ENCODE assay signal across 22 cellular contexts in the genomic region with DNA sequence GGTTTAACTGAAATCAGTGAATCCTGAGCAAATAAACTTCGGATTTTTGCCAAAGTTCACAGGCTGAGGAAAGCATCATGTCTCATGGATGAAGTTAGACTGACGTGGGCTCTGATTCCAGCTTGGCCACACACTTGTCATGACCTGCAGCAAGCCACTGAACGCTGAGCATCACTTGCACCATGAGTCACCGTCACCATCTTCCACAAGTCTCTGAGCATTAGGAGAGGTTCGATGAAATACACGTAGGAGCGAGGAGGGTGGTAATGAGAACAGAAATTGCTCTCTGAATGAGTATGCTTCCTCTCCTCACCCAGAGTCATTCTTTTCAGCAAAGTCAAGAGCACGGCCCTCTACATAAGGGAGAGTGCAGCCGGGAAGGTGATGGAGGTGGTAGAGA. TPM values are rescaled to one million over a fixed set of nuclear protein-coding genes. Genes with fewer than 3 reads are reported as not detected.
A peak's percentile ranks its signal among the peaks of the same experiment; 100 is the strongest.
DNase-seq lines count a peak whose midpoint lies in the region; ATAC-seq and TF ChIP-seq lines count a peak whose summit lies in the region.
"Had no signal": no experiment of that assay in that cellular context is flagged by ENCODE, and none has a peak within 500 bp of the region (broad histone marks: within the 10 kb centered on the region; RNA-seq: fewer than 3 reads in every experiment).

No MANE protein-coding gene starts in this region.

- ATAC-seq in RWPE2 (ENCODE audit: low read depth): peak; percentile 89

- no peak overlapping the region for H3K4me3 ChIP-seq in RWPE2 (ENCODE audit: severe bottlenecking)
- H3K4me3 ChIP-seq in retinal pigment epithelial cell (ENCODE audit: low read length): no peak overlapping the region
- H3K4me3 ChIP-seq: MG63 had no signal

- DNase-seq in HPDE6-E6E7 (ENCODE audit: extremely low spot score): peak; percentile 84
- DNase-seq in RWPE2 (ENCODE audit: low spot score): peak; percentile 84
- peak; percentile 96 for DNase-seq in epithelial cell of prostate (ENCODE audit: low read depth, low spot score)
- peak; percentile 63 for DNase-seq in retinal pigment epithelial cell (ENCODE audit: low read depth)
- DNase-seq in glomerular visceral epithelial cell (ENCODE audit: extremely low spot score): no peak
- no peak for DNase-seq in HT-29 (ENCODE audit: low spot score)
- no peak for DNase-seq in SW 1271 (lab: John Stamatoyannopoulos, UW)
- DNase-seq: C1 segment of cervical spinal cord; CD8-positive, alpha-beta memory T cell; H7; MG63; NCI-H1092; NCI-H1436 treated with DMSO at 0.1 percent for 48 hours; NCI-H2029 treated with DMSO at 0.1 percent for 48 hours; NCI-H748 treated with DMSO at 0.1 percent for 48 hours; NK-92 treated with Interleukin-12 subunit alpha and Interleukin-12 subunit beta, amount 100 ng/mL, for 24 hours; SHP77 treated with DMSO at 0.1 percent for 48 hours; SK-N-SH had no signal

- TF ChIP-seq CTCF in RWPE2 (IDR thresholded peaks at IDR 0.05; ENCODE audit: poor library complexity, severe bottlenecking) (no peak), retinal pigment epithelial cell (conservative IDR thresholded peaks at IDR 0.05; ENCODE audit: low read depth, low read length) (no peak)

- no peaks in the 10 kb centered on the region for H3K27me3 ChIP-seq in RWPE2 (ENCODE audit: insufficient read depth, poor library complexity, severe bottlenecking)
- H3K27me3 ChIP-seq: MG63 had no signal

- H3K36me3 ChIP-seq in RWPE2 (ENCODE audit: low read depth): no peaks in the 10 kb centered on the region
- H3K36me3 ChIP-seq: MG63 had no signal

- peak overlapping the region; percentile 76 for H3K27ac ChIP-seq in RWPE2 (ENCODE audit: poor library complexity, severe bottlenecking)
- peak overlapping the region; percentile 66 for H3K27ac ChIP-seq in epithelial cell of prostate
- H3K27ac ChIP-seq: KMS-11 had no signal

- peaks cover 40% of the 10 kb centered on the region for H3K4me1 ChIP-seq in RWPE2 (ENCODE audit: insufficient read depth, poor library complexity, severe bottlenecking)

- no peaks in the 10 kb centered on the region for H3K9me3 ChIP-seq in RWPE2 (ENCODE audit: severe bottlenecking)
- H3K9me3 ChIP-seq: MG63, SK-N-SH had no signal

RNA-seq across cellular contexts. Expression of gene TRIML2, which starts 3.8 kb away (rescaled TPM):
- not detected in 2 replicates for total RNA-seq in HT-29 (2014; rRNA removed; shearing (Covaris generic))
- total RNA-seq: CD8-positive, alpha-beta memory T cell; OCI-LY7; T-helper 1 cell treated with Interleukin-12 subunit alpha and Interleukin-12 subunit beta and Interleukin-4 antibody, amounts not matched to agents 30 ng/mL and 1 ng/mL, for 36 hours had no signal

RNA-seq across cellular contexts. Expression of gene TRIML1, which starts 26.1 kb away (rescaled TPM):
- total RNA-seq in HT-29 (2014; rRNA removed; shearing (Covaris generic)): not detected in 2 replicates
- total RNA-seq: CD8-positive, alpha-beta memory T cell; H7; NCI-H460; OCI-LY7; T-helper 1 cell treated with Interleukin-12 subunit alpha and Interleukin-12 subunit beta and Interleukin-4 antibody, amounts not matched to agents 30 ng/mL and 1 ng/mL, for 36 hours had no signal

Comparison
In these comparisons a context has a peak if more than half of its experiments do, and no peak if none do; other contexts are left out.
1. DNase-seq: peak in HPDE6-E6E7 (single experiment), RWPE2 (single experiment), epithelial cell of prostate (single experiment) and retinal pigment epithelial cell (single experiment); none in glomerular visceral epithelial cell (single experiment), HT-29 (single experiment) and SW 1271 (0 of 2).